8 cellular contexts compared by ENCODE assay signal in genomic region chr2:101120124-101120996, GRCh38. TPM values are rescaled to one million over a fixed set of nuclear protein-coding genes. Genes with fewer than 3 reads are reported as not detected.
DNase-seq lines count a peak whose midpoint lies in the region; ATAC-seq and TF ChIP-seq lines count a peak whose summit lies in the region.

No MANE protein-coding gene starts in this region.

- peaks cover under 1% of the 10 kb centered on the region for H3K27me3 Mint-ChIP-seq in T-helper 2 cell treated with Interferon-gamma antibody and Interleukin-4, amounts not matched to agents 5 μg/mL and 100 μg/mL, for 36 hours (ENCODE audit: low read depth)

- H3K4me3 Mint-ChIP-seq in T-helper 2 cell treated with Interferon-gamma antibody and Interleukin-4, amounts not matched to agents 5 μg/mL and 100 μg/mL, for 36 hours: no peak overlapping the region

- no peak overlapping the region for H3K4me3 ChIP-seq in NB4 (ENCODE audit: low read depth, low read length)

- peaks cover 1% of the 10 kb centered on the region for H3K4me1 Mint-ChIP-seq in T-helper 2 cell treated with Interferon-gamma antibody and Interleukin-4, amounts not matched to agents 5 μg/mL and 100 μg/mL, for 36 hours (ENCODE audit: low read depth)

- no peak for TF ChIP-seq CTCF in NB4 (IDR thresholded peaks at IDR 0.05; ENCODE audit: low read depth, low read length)

- H3K36me3 Mint-ChIP-seq in T-helper 2 cell treated with Interferon-gamma antibody and Interleukin-4, amounts not matched to agents 5 μg/mL and 100 μg/mL, for 36 hours (ENCODE audit: low read depth): no peaks in the 10 kb centered on the region

- H3K9me3 Mint-ChIP-seq in T-helper 2 cell treated with Interferon-gamma antibody and Interleukin-4, amounts not matched to agents 5 μg/mL and 100 μg/mL, for 36 hours: no peaks in the 10 kb centered on the region

- no peak for TF ChIP-seq POLR2A in NB4 (IDR thresholded peaks at IDR 0.05; ENCODE audit: extremely low read depth, insufficient read length)

- DNase-seq in AG08395 (ENCODE audit: low spot score) (peak; percentile 34), NB4 (ENCODE audit: low read depth) (peak; percentile 88), dermis blood vessel endothelial cell (peak; percentile 83), mucosa of gallbladder (ENCODE audit: low spot score) (peak; percentile 93), cortex of kidney (lab: John Stamatoyannopoulos, UW) (no peak)
- DNase-seq in T-helper 2 cell treated with Interferon-gamma antibody and Interleukin-4, amounts not matched to agents 5 μg/mL and 100 μg/mL, for 36 hours (ENCODE audit: low spot score): no peak
- DNase-seq in stimulated activated CD8-positive, alpha-beta memory T cell treated with anti-CD3 and anti-CD28 coated beads, Interleukin-4, amount 100 ng/mL, for 48 hours: no peak

- no peak for ATAC-seq in GM21360 (IDR thresholded peaks at IDR 0.05; ENCODE audit: unreplicated experiment)

- no peak overlapping the region for H3K27ac Mint-ChIP-seq in T-helper 2 cell treated with Interferon-gamma antibody and Interleukin-4, amounts not matched to agents 5 μg/mL and 100 μg/mL, for 36 hours

RNA-seq across cellular contexts. Expression of gene TBC1D8, which starts 30.8 kb away (rescaled TPM):
- total RNA-seq in dermis blood vessel endothelial cell (81.3 and 89.8 TPM in 2 replicates), mucosa of gallbladder (72.1 TPM)

Comparison
In these comparisons a context has a peak if more than half of its experiments do, and no peak if none do; other contexts are left out.
1. DNase-seq: peak in AG08395 (single experiment), NB4 (single experiment), dermis blood vessel endothelial cell (single experiment) and mucosa of gallbladder (single experiment); none in cortex of kidney (single experiment), T-helper 2 cell treated with Interferon-gamma antibody and Interleukin-4, amounts not matched to agents 5 μg/mL and 100 μg/mL, for 36 hours (single experiment) and stimulated activated CD8-positive, alpha-beta memory T cell treated with anti-CD3 and anti-CD28 coated beads, Interleukin-4, amount 100 ng/mL, for 48 hours (single experiment).